ENCODE assay signal across 9 cellular contexts in the genomic region with DNA sequence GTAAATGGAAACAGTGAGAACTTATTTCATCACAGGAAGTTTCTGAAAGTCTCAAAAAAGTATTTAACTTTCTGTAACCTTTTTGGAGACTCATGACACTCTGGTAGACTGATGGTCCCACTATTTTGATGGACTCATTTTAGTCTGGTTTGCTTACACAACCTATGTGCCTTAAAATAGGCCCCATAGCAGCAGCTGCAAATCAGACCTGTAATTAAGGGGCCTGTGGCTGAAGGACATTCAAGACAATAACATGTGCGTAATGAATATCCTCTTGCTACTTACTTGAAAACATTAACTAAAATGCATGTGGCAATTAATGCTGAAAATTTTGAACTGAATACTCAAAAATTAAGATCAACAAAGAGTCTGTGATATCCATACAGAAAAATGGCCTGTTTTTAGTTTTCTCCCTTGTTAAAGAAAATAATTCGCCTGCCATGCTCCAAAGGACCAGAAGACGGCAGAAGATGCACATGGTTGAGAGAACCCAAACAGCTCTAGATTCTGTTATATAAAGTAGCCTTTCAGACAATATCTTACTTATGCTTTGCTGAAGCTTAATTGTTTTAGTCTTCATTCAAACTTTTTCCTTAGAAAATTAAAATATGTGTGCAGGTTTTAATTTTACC.
A peak's percentile ranks its signal among the peaks of the same experiment; 100 is the strongest.
DNase-seq lines count a peak whose midpoint lies in the region; ATAC-seq, FAIRE-seq and TF ChIP-seq lines count a peak whose summit lies in the region.
"Had no signal": no experiment of that assay in that cellular context is flagged by ENCODE, and none has a peak within 500 bp of the region (broad histone marks: within the 10 kb centered on the region; RNA-seq: fewer than 3 reads in every experiment).

No MANE protein-coding gene starts in this region.

- POLR2A ChIA-PET in GM12878 (lab: Charles Lee), result no interaction called here

- no peaks in the 10 kb centered on the region for H4K20me1 ChIP-seq in GM12878 (ENCODE audit: control insufficient read depth, insufficient read depth)

- ATAC-seq in GM12878 (0 out of 3 replicates have a peak, but pooled peaks have one; percentile 27), left lobe of liver (peak; percentile 39)

- no peaks in the 10 kb centered on the region for H3K79me2 ChIP-seq in GM12878 (ENCODE audit: control insufficient read depth, insufficient read depth, low read length)

- TF ChIP-seq CTCF in AG09319 (IDR thresholded peaks at IDR 0.05; ENCODE audit: low read depth, low read length) (peak; percentile 25), GM12878 (IDR thresholded peaks at IDR 0.05 in 2 of 3, conservative IDR thresholded peaks at IDR 0.05 in 1 of 3; ENCODE audit: control insufficient read depth in 2 of 3, extremely low read depth in 1 of 3, insufficient read depth in 1 of 3, low read depth in 3 of 3, low read length in 3 of 3) (peak in 1 of 3 experiments; percentile 27; a peak in 1 of 6 replicates)

- in situ Hi-C loops in GM12878 (cut with MboI), result loop anchor here (25.0 kb wide), 1 partner anchor 1464 kb away; no protein-coding TSS in a partner anchor

- no peak overlapping the region for H3K9ac ChIP-seq in GM12878 (ENCODE audit: control insufficient read depth, insufficient read depth, low read length)

- CTCF ChIA-PET in GM12878 (lab: Yijun Ruan, JAX), result interaction anchor here (1.1 to 1.7 kb wide), 3 partner anchors 16 to 695 kb away, joined by 3 to 5 read pairs (median 4); no protein-coding TSS in a partner anchor

- BruUV-seq in GM12878 (replicated peaks; lab: Mats Ljungman, UMichigan), result no TSS peak

- WGBS in GM12878 (ENCODE audit: insufficient coverage, insufficient replicate concordance, low lambda C conversion rate, missing lambda C conversion rate), result 59% methylated on average over 3 of the region's 3 CpGs

- DNase-seq in AG09319 (ENCODE audit: extremely low read depth, low read depth) (no peak), GM12878 (ENCODE audit: low read depth, low spot score) (no peak), left lobe of liver (ENCODE audit: low spot score) (no peak), NCI-H146 (lab: John Stamatoyannopoulos, UW) (no peak), NCI-H2227 (lab: John Stamatoyannopoulos, UW; ENCODE audit: unreplicated experiment) (no peak), posterior vena cava (ENCODE audit: low spot score) (no peak), KG1 (lab: John Stamatoyannopoulos, UW) (no peak)
- peak; percentile 18 for DNase-seq in Jurkat, Clone E6-1 (ENCODE audit: low read depth, low spot score)

- H3K9me3 ChIP-seq in GM12878 (replicated peaks; ENCODE audit: control insufficient read depth, insufficient read depth, low read length), result no peaks in the 10 kb centered on the region

- FAIRE-seq in GM12878 (lab: Jason Lieb, UNC), result no peak
- FAIRE-seq: GM18507 had no signal

- H3K27ac ChIP-seq in GM12878 (ENCODE audit: control insufficient read depth, insufficient read depth), result no peak overlapping the region

- H3K4me1 ChIP-seq in GM12878 (ENCODE audit: control insufficient read depth, insufficient read depth, low read length), result no peaks in the 10 kb centered on the region

- H2AFZ ChIP-seq in GM12878 (ENCODE audit: control insufficient read depth, low read depth, low read length), result no peak overlapping the region

- no peak overlapping the region for H3K4me3 ChIP-seq in Jurkat, Clone E6-1 (ENCODE audit: low read length)
- H3K4me3 ChIP-seq in GM12878, result no peak overlapping the region

- intact Hi-C loops in GM12878 (cut with micrococcal nuclease; ENCODE audit: unreplicated experiment) (no loop called here), posterior vena cava (cut with DNase I) (no loop called here)

- RAD21 ChIA-PET in GM12878 (lab: Charles Lee; ENCODE audit: unreplicated experiment), result interaction anchor here (1.0 kb wide), 1 partner anchor 695 kb away, joined by 3 read pairs; no protein-coding TSS in a partner anchor

- H3K4me2 ChIP-seq in GM12878 (ENCODE audit: control insufficient read depth, insufficient read depth), result no peak overlapping the region

- TF ChIP-seq POLR2A in GM12878 (IDR thresholded peaks at IDR 0.05; ENCODE audit: low read depth, low read length), result no peak

- peak; percentile 62 for TF ChIP-seq RAD21 in GM12878 (IDR thresholded peaks at IDR 0.05; ENCODE audit: insufficient read depth, low read depth, low read length)

- H3K27me3 ChIP-seq in GM12878 (replicated peaks in 1 of 2; ENCODE audit: control insufficient read depth in 2 of 2, insufficient read depth in 2 of 2, low read length in 1 of 2), result no peaks in the 10 kb centered on the region

- SMC1A ChIA-PET in GM12878 (lab: Charles Lee; ENCODE audit: uncharacterized antibody, unreplicated experiment), result no interaction called here

- H3K36me3 ChIP-seq in GM12878 (ENCODE audit: control insufficient read depth in 2 of 2, insufficient read depth in 2 of 2, low read length in 1 of 2), result no peaks in the 10 kb centered on the region

- no peak for TF ChIP-seq EP300 in GM12878 (IDR thresholded peaks at IDR 0.05; ENCODE audit: borderline replicate concordance in 1 of 2, control insufficient read depth in 1 of 2, low read depth in 2 of 2, low read length in 2 of 2)

TF ChIP-seq in GM12878, 131 proteins besides CTCF, POLR2A, EP300 and RAD21 (continues in another document):
- TF ChIP-seq IRF5 (IDR thresholded peaks at IDR 0.05; ENCODE audit: borderline replicate concordance), result no peak
- TF ChIP-seq PAX5 (IDR thresholded peaks at IDR 0.05; ENCODE audit: borderline replicate concordance, low read depth, low read length), result no peak
- TF ChIP-seq WRNIP1 (IDR thresholded peaks at IDR 0.05; ENCODE audit: borderline replicate concordance, low read depth, low read length), result no peak
- TF ChIP-seq NRF1 (conservative IDR thresholded peaks at IDR 0.05; ENCODE audit: low read depth, low read length), result no peak
- TF ChIP-seq RELB (IDR thresholded peaks at IDR 0.05; ENCODE audit: low read depth), result no peak
- TF ChIP-seq CHD1 (IDR thresholded peaks at IDR 0.05; ENCODE audit: low read depth, low read length), result no peak
- TF ChIP-seq JUNB (IDR thresholded peaks at IDR 0.05), result no peak
- no peak for TF ChIP-seq SREBF1 (IDR thresholded peaks at IDR 0.05; ENCODE audit: low read length)
- no peak for TF ChIP-seq TCF12 (IDR thresholded peaks at IDR 0.05; ENCODE audit: low read depth, low read length)
- TF ChIP-seq, protein P1, sequence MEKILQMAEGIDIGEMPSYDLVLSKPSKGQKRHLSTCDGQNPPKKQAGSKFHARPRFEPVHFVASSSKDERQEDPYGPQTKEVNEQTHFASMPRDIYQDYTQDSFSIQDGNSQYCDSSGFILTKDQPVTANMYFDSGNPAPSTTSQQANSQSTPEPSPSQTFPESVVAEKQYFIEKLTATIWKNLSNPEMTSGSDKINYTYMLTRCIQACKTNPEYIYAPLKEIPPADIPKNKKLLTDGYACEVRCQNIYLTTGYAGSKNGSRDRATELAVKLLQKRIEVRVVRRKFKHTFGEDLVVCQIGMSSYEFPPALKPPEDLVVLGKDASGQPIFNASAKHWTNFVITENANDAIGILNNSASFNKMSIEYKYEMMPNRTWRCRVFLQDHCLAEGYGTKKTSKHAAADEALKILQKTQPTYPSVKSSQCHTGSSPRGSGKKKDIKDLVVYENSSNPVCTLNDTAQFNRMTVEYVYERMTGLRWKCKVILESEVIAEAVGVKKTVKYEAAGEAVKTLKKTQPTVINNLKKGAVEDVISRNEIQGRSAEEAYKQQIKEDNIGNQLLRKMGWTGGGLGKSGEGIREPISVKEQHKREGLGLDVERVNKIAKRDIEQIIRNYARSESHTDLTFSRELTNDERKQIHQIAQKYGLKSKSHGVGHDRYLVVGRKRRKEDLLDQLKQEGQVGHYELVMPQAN (conservative IDR thresholded peaks at IDR 0.05), result no peak
- TF ChIP-seq PAX8 (IDR thresholded peaks at IDR 0.05), result no peak
- no peak for TF ChIP-seq ZSCAN29 (IDR thresholded peaks at IDR 0.05)
- no peak for TF ChIP-seq IKZF2 (IDR thresholded peaks at IDR 0.05)
- TF ChIP-seq CREM (IDR thresholded peaks at IDR 0.05; ENCODE audit: low read depth), result no peak
- no peak for TF ChIP-seq ZNF384 (IDR thresholded peaks at IDR 0.05; ENCODE audit: borderline replicate concordance, low read depth, low read length)
